8 cellular contexts compared by ENCODE assay signal in the genomic region with DNA sequence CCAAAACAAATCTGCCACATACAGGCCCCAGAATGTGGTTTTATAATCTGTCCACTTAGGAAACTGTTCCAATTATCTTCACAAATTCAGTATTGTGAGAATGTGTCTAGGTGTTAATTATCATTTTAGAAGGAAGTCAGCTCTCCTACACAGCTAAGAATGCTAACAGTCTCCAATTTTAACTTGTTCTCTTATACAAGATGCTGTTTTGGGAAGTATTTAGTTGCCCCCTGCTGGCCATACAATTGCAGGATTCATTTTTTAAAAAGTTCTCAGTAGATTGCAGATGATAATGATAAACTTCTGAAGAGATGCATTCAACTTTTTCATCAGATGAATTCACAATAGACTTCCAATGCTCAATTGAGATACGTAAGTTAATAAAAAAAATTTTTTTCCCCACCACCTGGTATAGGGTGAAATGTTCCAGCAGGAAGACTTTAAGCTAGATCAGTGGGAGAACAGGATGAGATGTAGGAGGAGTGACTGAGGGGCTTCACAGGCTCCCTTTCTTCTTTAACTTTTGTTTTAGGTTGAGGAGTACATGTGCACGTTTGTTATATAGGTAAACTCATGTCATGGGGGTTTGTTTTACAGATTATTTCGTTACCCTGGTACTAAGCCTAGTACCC. TPM values are rescaled to one million over a fixed set of nuclear protein-coding genes. Genes with fewer than 3 reads are reported as not detected.
DNase-seq lines count a peak whose midpoint lies in the region; ATAC-seq and TF ChIP-seq lines count a peak whose summit lies in the region.

No MANE protein-coding gene starts in this region.

- H3K27me3 Mint-ChIP-seq in Caco-2 (ENCODE audit: insufficient read depth, unreplicated experiment): no peaks in the 10 kb centered on the region

- POLR2A ChIA-PET in Caco-2 (lab: Charles Lee): no interaction called here

- H3K4me3 ChIP-seq in Caco-2 (ENCODE audit: low read depth, low read length) (no peak overlapping the region), LNCaP clone FGC (ENCODE audit: low read depth, low read length) (no peak overlapping the region), epithelial cell of esophagus (ENCODE audit: low read length) (no peak overlapping the region), neural cell (ENCODE audit: low read length) (no peak overlapping the region)

- H3K79me2 ChIP-seq in neural cell (replicated peaks; ENCODE audit: insufficient read depth, low read length): no peaks in the 10 kb centered on the region

- no peaks in the 10 kb centered on the region for H3K9me3 Mint-ChIP-seq in Caco-2 (ENCODE audit: unreplicated experiment)

- peak; percentile 57 to 66 for TF ChIP-seq CTCF in Caco-2 (IDR thresholded peaks at IDR 0.05; ENCODE audit: insufficient read depth in 1 of 2, low read depth in 1 of 2, low read length in 1 of 2, severe bottlenecking in 1 of 2, unreplicated experiment in 1 of 2)
- TF ChIP-seq CTCF in LNCaP clone FGC (IDR thresholded peaks at IDR 0.05; ENCODE audit: control insufficient read depth, extremely low read depth, insufficient read depth): peak; percentile 65
- TF ChIP-seq CTCF in epithelial cell of esophagus (IDR thresholded peaks at IDR 0.05; ENCODE audit: insufficient read depth, low read depth, low read length, missing control alignments): peak; percentile 65
- TF ChIP-seq CTCF in neural cell (IDR thresholded peaks at IDR 0.05; ENCODE audit: poor library complexity, severe bottlenecking): peak; percentile 41

- H3K4me2 ChIP-seq in neural cell (ENCODE audit: low read length): no peak overlapping the region

- no peaks in the 10 kb centered on the region for H3K27me3 ChIP-seq in Caco-2 (replicated peaks; ENCODE audit: control insufficient read depth, insufficient read depth, low read length)
- H3K27me3 ChIP-seq in neural cell (ENCODE audit: insufficient read depth, low read depth, low read length): no peaks in the 10 kb centered on the region

- BruUV-seq in Caco-2 (replicated peaks; lab: Mats Ljungman, UMichigan): no TSS peak

- H3K36me3 ChIP-seq in Caco-2 (ENCODE audit: control insufficient read depth, insufficient read depth, low read length): no peaks in the 10 kb centered on the region
- no peaks in the 10 kb centered on the region for H3K36me3 ChIP-seq in neural cell (ENCODE audit: insufficient read depth, low read length)

- no peak overlapping the region for H3K27ac Mint-ChIP-seq in Caco-2 (ENCODE audit: unreplicated experiment)

- DNase-seq in Caco-2: peak in 1 of 2 experiments; percentile 33
- DNase-seq in LNCaP clone FGC (ENCODE audit: low read depth): peak; percentile 26
- peak; percentile 1 for DNase-seq in T-helper 9 cell
- peak; percentile 67 for DNase-seq in epithelial cell of esophagus (ENCODE audit: low read depth)
- DNase-seq in NCI-H187 treated with DMSO at 0.1 percent for 48 hours (lab: John Stamatoyannopoulos, UW): no peak

- 0 out of 2 replicates have a peak, but pooled peaks cover 4% of the 10 kb centered on the region for H3K4me1 ChIP-seq in Caco-2

- TF ChIP-seq RAD21 in neural cell (conservative IDR thresholded peaks at IDR 0.05): no peak

- no peak overlapping the region for H3K4me3 Mint-ChIP-seq in Caco-2 (ENCODE audit: unreplicated experiment)

- CTCF ChIA-PET in Caco-2 (lab: Charles Lee): interaction anchor here (0.7 to 1.0 kb wide), 3 partner anchors 27 to 131 kb away, joined by 3 read pairs; partner anchors contain the start of gene OSBPL8

- H3K36me3 Mint-ChIP-seq in Caco-2 (ENCODE audit: insufficient read depth, unreplicated experiment): no peaks in the 10 kb centered on the region

- ATAC-seq in GM18870 (IDR thresholded peaks at IDR 0.05; ENCODE audit: unreplicated experiment): peak; percentile 76
- no peak for ATAC-seq in GM18520 (IDR thresholded peaks at IDR 0.05; ENCODE audit: unreplicated experiment)

- H3K9me2 ChIP-seq in neural cell (ENCODE audit: insufficient read depth, low read length): no peaks in the 10 kb centered on the region

- H3K4me1 Mint-ChIP-seq in Caco-2 (ENCODE audit: low read depth, unreplicated experiment): peaks cover 6% of the 10 kb centered on the region

- H4K20me1 ChIP-seq in neural cell (ENCODE audit: insufficient read depth): no peaks in the 10 kb centered on the region

- H3K9me3 ChIP-seq in Caco-2 (no peaks in the 10 kb centered on the region), neural cell (ENCODE audit: low read length) (no peaks in the 10 kb centered on the region)

- H3F3A ChIP-seq in neural cell (ENCODE audit: insufficient read depth, low read length, poor library complexity, severe bottlenecking): no peaks in the 10 kb centered on the region

- H3K27ac ChIP-seq in neural cell (ENCODE audit: low read length): no peak overlapping the region

- no peak overlapping the region for H2AFZ ChIP-seq in neural cell (ENCODE audit: low read depth, low read length)

- H3K9ac ChIP-seq in neural cell (ENCODE audit: low read length): no peak overlapping the region

- intact Hi-C loops in Caco-2 (cut with micrococcal nuclease; ENCODE audit: unreplicated experiment): loop anchor here (1.0 to 5.0 kb wide), 3 partner anchors 72 to 238 kb away; partner anchors contain the start of gene BBS10

- no peak for TF ChIP-seq EP300 in neural cell (conservative IDR thresholded peaks at IDR 0.05; ENCODE audit: poor library complexity, severe bottlenecking)

TF ChIP-seq in neural cell, 6 proteins besides CTCF, POLR2A, EP300 and RAD21:
- TF ChIP-seq SMC3 (conservative IDR thresholded peaks at IDR 0.05; ENCODE audit: poor library complexity): peak; percentile 40
- no peak for TF ChIP-seq TAF1 (IDR thresholded peaks at IDR 0.05; ENCODE audit: low read depth)
TF ChIP-seq in neural cell: peak in this region for 1.

RNA-seq across cellular contexts. Expression of gene OSBPL8, which starts 27.3 kb away (rescaled TPM):
- 49.3 and 50.0 TPM in 2 replicates for total RNA-seq in Caco-2 (2022)
- polyA plus RNA-seq in neural cell: 103 and 126 TPM in 2 replicates
- 280 and 349 TPM in 2 replicates for polyA minus RNA-seq in neural cell
